In genomic region chr9:419571-420156, GRCh38 we compare ENCODE assay signal across 16 cellular contexts.
A peak's percentile ranks its signal among the peaks of the same experiment; 100 is the strongest.
DNase-seq lines count a peak whose midpoint lies in the region; ATAC-seq and TF ChIP-seq lines count a peak whose summit lies in the region.
"Had no signal": no experiment of that assay in that cellular context is flagged by ENCODE, and none has a peak within 500 bp of the region (broad histone marks: within the 10 kb centered on the region; RNA-seq: fewer than 3 reads in every experiment).

No MANE protein-coding gene starts in this region.

- POLR2A ChIA-PET in activated CD4-positive, alpha-beta memory T cell treated with anti-CD3 and anti-CD28 coated beads, Interleukin-2, amount 10 ng/mL, durations not matched to agents 7 days and 5 days (lab: Charles Lee), result no interaction called here
- POLR2A ChIA-PET in activated CD4-positive, alpha-beta memory T cell treated with anti-CD3 and anti-CD28 coated beads for 36 hours (lab: Charles Lee), result no interaction called here

- peaks cover 89% of the 10 kb centered on the region for H3K36me3 Mint-ChIP-seq in activated CD4-positive, alpha-beta memory T cell treated with anti-CD3 and anti-CD28 coated beads, Interleukin-2, amount 10 ng/mL, durations not matched to agents 7 days and 5 days (ENCODE audit: low read depth)
- H3K36me3 Mint-ChIP-seq in activated CD4-positive, alpha-beta memory T cell treated with anti-CD3 and anti-CD28 coated beads for 36 hours, result peaks cover 37% of the 10 kb centered on the region

- no peaks in the 10 kb centered on the region for H3K9me3 Mint-ChIP-seq in activated CD4-positive, alpha-beta memory T cell treated with anti-CD3 and anti-CD28 coated beads, Interleukin-2, amount 10 ng/mL, durations not matched to agents 7 days and 5 days
- no peaks in the 10 kb centered on the region for H3K9me3 Mint-ChIP-seq in activated CD4-positive, alpha-beta memory T cell treated with anti-CD3 and anti-CD28 coated beads for 36 hours

- peak overlapping the region; percentile 25 for H3K27ac Mint-ChIP-seq in activated CD4-positive, alpha-beta memory T cell treated with anti-CD3 and anti-CD28 coated beads, Interleukin-2, amount 10 ng/mL, durations not matched to agents 7 days and 5 days
- no peak overlapping the region for H3K27ac Mint-ChIP-seq in activated CD4-positive, alpha-beta memory T cell treated with anti-CD3 and anti-CD28 coated beads for 36 hours

- H3K27me3 Mint-ChIP-seq in activated CD4-positive, alpha-beta memory T cell treated with anti-CD3 and anti-CD28 coated beads, Interleukin-2, amount 10 ng/mL, durations not matched to agents 7 days and 5 days, result no peaks in the 10 kb centered on the region
- H3K27me3 Mint-ChIP-seq in activated CD4-positive, alpha-beta memory T cell treated with anti-CD3 and anti-CD28 coated beads for 36 hours, result no peaks in the 10 kb centered on the region

- H3K9me3 ChIP-seq in adipocyte (ENCODE audit: control insufficient read depth, low read length), result no peaks in the 10 kb centered on the region
- H3K9me3 ChIP-seq in testis, result no peaks in the 10 kb centered on the region
- H3K9me3 ChIP-seq: esophagus muscularis mucosa, ovary, tibial nerve had no signal

- no peak for TF ChIP-seq CTCF in testis (IDR thresholded peaks at IDR 0.05)

- CTCF ChIA-PET in activated CD4-positive, alpha-beta memory T cell treated with anti-CD3 and anti-CD28 coated beads, Interleukin-2, amount 10 ng/mL, durations not matched to agents 7 days and 5 days (lab: Charles Lee), result no interaction called here
- CTCF ChIA-PET in activated CD4-positive, alpha-beta memory T cell treated with anti-CD3 and anti-CD28 coated beads for 36 hours (lab: Charles Lee), result interaction anchor here (0.6 kb wide), 1 partner anchor 53 kb away, joined by 3 read pairs; no protein-coding TSS in a partner anchor

- no peak overlapping the region for H3K4me3 Mint-ChIP-seq in activated CD4-positive, alpha-beta memory T cell treated with anti-CD3 and anti-CD28 coated beads, Interleukin-2, amount 10 ng/mL, durations not matched to agents 7 days and 5 days
- no peak overlapping the region for H3K4me3 Mint-ChIP-seq in activated CD4-positive, alpha-beta memory T cell treated with anti-CD3 and anti-CD28 coated beads for 36 hours

- no peak overlapping the region for H3K4me3 ChIP-seq in adipocyte (ENCODE audit: low read length)
- H3K4me3 ChIP-seq in testis, result no peak overlapping the region
- H3K4me3 ChIP-seq: esophagus muscularis mucosa, ovary, tibial nerve had no signal

- H3K4me1 ChIP-seq in adipocyte (ENCODE audit: control insufficient read depth, insufficient read depth, low read length) (peaks cover 14% of the 10 kb centered on the region), testis (no peaks in the 10 kb centered on the region)
- H3K4me1 ChIP-seq: esophagus muscularis mucosa had no signal

- no peaks in the 10 kb centered on the region for H3K4me1 Mint-ChIP-seq in activated CD4-positive, alpha-beta memory T cell treated with anti-CD3 and anti-CD28 coated beads, Interleukin-2, amount 10 ng/mL, durations not matched to agents 7 days and 5 days
- H3K4me1 Mint-ChIP-seq in activated CD4-positive, alpha-beta memory T cell treated with anti-CD3 and anti-CD28 coated beads for 36 hours (ENCODE audit: low read depth), result no peaks in the 10 kb centered on the region

- ATAC-seq in GM19463 (IDR thresholded peaks at IDR 0.05; ENCODE audit: unreplicated experiment), result no peak

- intact Hi-C loops in activated CD4-positive, alpha-beta memory T cell treated with anti-CD3 and anti-CD28 coated beads for 36 hours (cut with micrococcal nuclease), result no loop called here
- intact Hi-C loops in testis (cut with DNase I; ENCODE audit: low total_unique reads), result no loop called here

- DNase-seq in activated CD4-positive, alpha-beta memory T cell treated with anti-CD3 and anti-CD28 coated beads, Interleukin-2, amount 10 ng/mL, durations not matched to agents 7 days and 5 days, result no peak
- DNase-seq in activated CD4-positive, alpha-beta memory T cell treated with anti-CD3 and anti-CD28 coated beads for 36 hours, result no peak
- DNase-seq in adipocyte (ENCODE audit: low read depth), result peak; percentile 88
- DNase-seq in fibroblast of the conjunctiva (ENCODE audit: low read depth), result peak; percentile 48
- peak; percentile 19 for DNase-seq in testis
- DNase-seq in NCI-H1417 treated with DMSO at 0.1 percent for 48 hours (lab: John Stamatoyannopoulos, UW), result no peak
- DNase-seq in islet precursor cell, result no peak
- DNase-seq: activated CD4-positive, alpha-beta T cell treated with anti-CD3 and anti-CD28 coated beads, Interleukin-2, amount 50 U/mL, for 4 hours; activated gamma-delta T cell; cerebellar nuclear complex; NCI-H1417; NCI-H524 treated with DMSO at 0.1 percent for 48 hours; ovary had no signal

- H3K27me3 ChIP-seq in adipocyte (replicated peaks; ENCODE audit: control insufficient read depth, insufficient read depth, low read length) (no peaks in the 10 kb centered on the region), testis (no peaks in the 10 kb centered on the region)
- H3K27me3 ChIP-seq: esophagus muscularis mucosa, ovary, tibial nerve had no signal

- peak overlapping the region; percentile 52 for H3K9ac ChIP-seq in adipocyte (ENCODE audit: low read length)

- H3K36me3 ChIP-seq in adipocyte (ENCODE audit: control insufficient read depth, insufficient read depth, low read length, severe bottlenecking) (no peaks in the 10 kb centered on the region), testis (ENCODE audit: low read depth, missing control alignments) (no peaks in the 10 kb centered on the region)
- H3K36me3 ChIP-seq: ovary had no signal

- no peak for TF ChIP-seq POLR2A in testis (IDR thresholded peaks at IDR 0.05)

- WGBS in testis, 2 donors, result 74 to 79% methylated on average over 5 of the region's 5 CpGs

- no peak overlapping the region for H3K27ac ChIP-seq in testis
- H3K27ac ChIP-seq: esophagus muscularis mucosa, ovary had no signal

Comparison
In these comparisons a context has a peak if more than half of its experiments do, and no peak if none do; other contexts are left out.
1. DNase-seq: peak in adipocyte (single experiment), fibroblast of the conjunctiva (single experiment) and testis (single experiment); none in activated CD4-positive, alpha-beta memory T cell treated with anti-CD3 and anti-CD28 coated beads, Interleukin-2, amount 10 ng/mL, durations not matched to agents 7 days and 5 days (single experiment), activated CD4-positive, alpha-beta memory T cell treated with anti-CD3 and anti-CD28 coated beads for 36 hours (single experiment), NCI-H1417 treated with DMSO at 0.1 percent for 48 hours (single experiment) and islet precursor cell (single experiment).